Comparison of ENCODE assay signal across 1 cellular context in the genomic region with DNA sequence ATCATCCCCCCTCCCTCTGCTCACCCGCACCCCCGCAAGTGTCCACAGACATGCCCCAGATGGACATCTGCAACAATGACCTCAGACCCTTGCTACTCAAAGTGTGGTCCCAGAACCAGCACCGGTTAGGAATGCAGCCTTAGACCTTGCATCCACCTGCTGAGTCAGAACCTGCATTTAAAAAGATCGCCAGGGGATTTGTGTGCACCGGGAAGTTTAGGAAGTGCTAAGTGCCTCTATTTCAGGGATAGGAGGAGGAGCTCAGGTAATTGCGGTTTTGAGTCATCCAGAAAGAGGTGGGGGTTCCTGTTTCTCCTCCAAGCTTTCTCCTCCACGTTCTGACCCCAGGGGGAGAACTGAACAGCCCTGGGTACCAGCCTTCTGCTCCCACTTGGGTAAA.
TF ChIP-seq lines count a peak whose summit lies in the region.

No MANE protein-coding gene starts in this region.

TF ChIP-seq in HepG2, 621 proteins besides CTCF, POLR2A, EP300 and RAD21 (continued from another document):
- TF ChIP-seq FOXJ3 (CRISPR knock-in tag; IDR thresholded peaks at IDR 0.05; ENCODE audit: borderline replicate concordance) (no peak), PITX1 (CRISPR knock-in tag; IDR thresholded peaks at IDR 0.05) (no peak)
TF ChIP-seq in HepG2: peak in this region for 0.
